In genomic region chr15:80160570-80161156, GRCh38 we compare ENCODE assay signal across 8 cellular contexts. TPM values are rescaled to one million over a fixed set of nuclear protein-coding genes. Genes with fewer than 3 reads are reported as not detected.
DNase-seq lines count a peak whose midpoint lies in the region; ATAC-seq and TF ChIP-seq lines count a peak whose summit lies in the region.

No MANE protein-coding gene starts in this region.

- H3K9me3 Mint-ChIP-seq in dendritic cell treated with granulocyte-macrophage colony-stimulating factor and Interleukin-4, amounts not matched to agents 40 ng/mL and 50 ng/mL, for 4 days = no peaks in the 10 kb centered on the region
- H3K9me3 Mint-ChIP-seq in mesothelial cell of epicardium = no peaks in the 10 kb centered on the region

- ATAC-seq in HG02870 (IDR thresholded peaks at IDR 0.05; ENCODE audit: unreplicated experiment) (peak; percentile 57), HG03280 (IDR thresholded peaks at IDR 0.05; ENCODE audit: unreplicated experiment) (no peak)

- peaks cover 41% of the 10 kb centered on the region for H3K36me3 Mint-ChIP-seq in dendritic cell treated with granulocyte-macrophage colony-stimulating factor and Interleukin-4, amounts not matched to agents 40 ng/mL and 50 ng/mL, for 4 days (ENCODE audit: low read depth)
- peaks cover 39% of the 10 kb centered on the region for H3K36me3 Mint-ChIP-seq in mesothelial cell of epicardium

- H3K4me3 Mint-ChIP-seq in dendritic cell treated with granulocyte-macrophage colony-stimulating factor and Interleukin-4, amounts not matched to agents 40 ng/mL and 50 ng/mL, for 4 days = peak overlapping the region; percentile 26
- no peak overlapping the region for H3K4me3 Mint-ChIP-seq in mesothelial cell of epicardium

- H3K4me1 Mint-ChIP-seq in dendritic cell treated with granulocyte-macrophage colony-stimulating factor and Interleukin-4, amounts not matched to agents 40 ng/mL and 50 ng/mL, for 4 days (ENCODE audit: low read depth) = peaks cover 51% of the 10 kb centered on the region
- peaks cover 19% of the 10 kb centered on the region for H3K4me1 Mint-ChIP-seq in mesothelial cell of epicardium

- DNase-seq in activated effector memory CD4-positive, alpha-beta T cell treated with Interleukin-2 at 50 U/mL for 16 hours = peak; percentile 16
- DNase-seq in activated effector memory CD4-positive, alpha-beta T cell treated with anti-CD3 and anti-CD28 coated beads, Interleukin-2, amount 50 U/mL, for 16 hours = no peak
- peak; percentile 94 for DNase-seq in RPMI8226
- DNase-seq in mesothelial cell of epicardium (ENCODE audit: low spot score in 2 of 2, unreplicated experiment in 2 of 2) = no peak
- DNase-seq in LoVo (ENCODE audit: low spot score) = no peak

- no peak for TF ChIP-seq CTCF in mesothelial cell of epicardium (IDR thresholded peaks at IDR 0.05; ENCODE audit: unreplicated experiment)

- intact Hi-C loops in dendritic cell treated with granulocyte-macrophage colony-stimulating factor and Interleukin-4, amounts not matched to agents 40 ng/mL and 50 ng/mL, for 4 days (cut with micrococcal nuclease) = no loop called here

- H3K27ac Mint-ChIP-seq in dendritic cell treated with granulocyte-macrophage colony-stimulating factor and Interleukin-4, amounts not matched to agents 40 ng/mL and 50 ng/mL, for 4 days = peak overlapping the region; percentile 79
- H3K27ac Mint-ChIP-seq in mesothelial cell of epicardium = peak overlapping the region; percentile 55

- no peaks in the 10 kb centered on the region for H3K27me3 Mint-ChIP-seq in dendritic cell treated with granulocyte-macrophage colony-stimulating factor and Interleukin-4, amounts not matched to agents 40 ng/mL and 50 ng/mL, for 4 days
- H3K27me3 Mint-ChIP-seq in mesothelial cell of epicardium (ENCODE audit: low read depth) = no peaks in the 10 kb centered on the region

RNA-seq across cellular contexts. Expression of gene FAH, which starts 7.9 kb away (rescaled TPM):
- total RNA-seq in mesothelial cell of epicardium = 34.2 to 40.4 TPM (median 39.7 TPM) in 3 replicates

Comparison
In these comparisons a context has a peak if more than half of its experiments do, and no peak if none do; other contexts are left out.
1. DNase-seq: peak in activated effector memory CD4-positive, alpha-beta T cell treated with Interleukin-2 at 50 U/mL for 16 hours (single experiment) and RPMI8226 (single experiment); none in activated effector memory CD4-positive, alpha-beta T cell treated with anti-CD3 and anti-CD28 coated beads, Interleukin-2, amount 50 U/mL, for 16 hours (single experiment), mesothelial cell of epicardium (0 of 2) and LoVo (single experiment).